ENCODE assay signal across 17 cellular contexts in genomic region chr17:62017496-62017895, GRCh38. TPM values are rescaled to one million over a fixed set of nuclear protein-coding genes. Genes with fewer than 3 reads are reported as not detected.
DNase-seq lines count a peak whose midpoint lies in the region; ATAC-seq, FAIRE-seq and TF ChIP-seq lines count a peak whose summit lies in the region.
"Had no signal": no experiment of that assay in that cellular context is flagged by ENCODE, and none has a peak within 500 bp of the region (broad histone marks: within the 10 kb centered on the region; RNA-seq: fewer than 3 reads in every experiment).

No MANE protein-coding gene starts in this region.

- no peak overlapping the region for H3K4me3 Mint-ChIP-seq in HFFc6
- no peak overlapping the region for H3K4me3 Mint-ChIP-seq in natural killer cell treated with Interleukin-12 subunit alpha and Interleukin-12 subunit beta and Interleukin-15 and Interleukin-18, amount 100 ng/mL, for 72 hours
- H3K4me3 Mint-ChIP-seq: activated naive CD8-positive, alpha-beta T cell treated with anti-CD3 and anti-CD28 coated beads, Interleukin-2, amount 10 ng/mL, durations not matched to agents 7 days and 5 days; naive thymus-derived CD4-positive, alpha-beta T cell; stimulated activated memory B cell treated with anti-CD40 and anti-IgM and Interleukin-4, amounts not matched to agents 10 μg/mL and 1 μg/mL and 100 μg/mL, for 72 hours had no signal

- no peaks in the 10 kb centered on the region for H3K9me3 Mint-ChIP-seq in HFFc6
- H3K9me3 Mint-ChIP-seq in natural killer cell treated with Interleukin-12 subunit alpha and Interleukin-12 subunit beta and Interleukin-15 and Interleukin-18, amount 100 ng/mL, for 72 hours, result no peaks in the 10 kb centered on the region
- H3K9me3 Mint-ChIP-seq: activated naive CD8-positive, alpha-beta T cell treated with anti-CD3 and anti-CD28 coated beads, Interleukin-2, amount 10 ng/mL, durations not matched to agents 7 days and 5 days; naive thymus-derived CD4-positive, alpha-beta T cell; stimulated activated memory B cell treated with anti-CD40 and anti-IgM and Interleukin-4, amounts not matched to agents 10 μg/mL and 1 μg/mL and 100 μg/mL, for 72 hours had no signal

- H3K27ac Mint-ChIP-seq in HFFc6, result peak overlapping the region; percentile 29; the same call in 1 of the 2 replicates
- H3K27ac Mint-ChIP-seq in natural killer cell treated with Interleukin-12 subunit alpha and Interleukin-12 subunit beta and Interleukin-15 and Interleukin-18, amount 100 ng/mL, for 72 hours, result no peak overlapping the region
- H3K27ac Mint-ChIP-seq: activated naive CD8-positive, alpha-beta T cell treated with anti-CD3 and anti-CD28 coated beads, Interleukin-2, amount 10 ng/mL, durations not matched to agents 7 days and 5 days; naive thymus-derived CD4-positive, alpha-beta T cell; stimulated activated memory B cell treated with anti-CD40 and anti-IgM and Interleukin-4, amounts not matched to agents 10 μg/mL and 1 μg/mL and 100 μg/mL, for 72 hours had no signal

- no peaks in the 10 kb centered on the region for H3K27me3 ChIP-seq in adipocyte (replicated peaks; ENCODE audit: control insufficient read depth, insufficient read depth, low read length)
- H3K27me3 ChIP-seq: tibial nerve had no signal

- FAIRE-seq in D721Med (lab: Jason Lieb, UNC), result no peak

- DNase-seq in HFFc6 (peak; percentile 34), adipocyte (ENCODE audit: low read depth) (peak; percentile 44), fibroblast of mammary gland (ENCODE audit: low read depth) (peak; percentile 56), stromal cell of bone marrow (ENCODE audit: low read depth) (peak; percentile 25), D721Med (ENCODE audit: insufficient read length, low spot score) (no peak)
- no peak for DNase-seq in stimulated activated naive CD8-positive, alpha-beta T cell treated with anti-CD3 and anti-CD28 coated beads, Interleukin-15, Interleukin-2, amounts not matched to agents 100 U/mL and 50 U/mL, for 24 hours
- DNase-seq in natural killer cell treated with Interleukin-12 subunit alpha and Interleukin-12 subunit beta and Interleukin-15 and Interleukin-18, amount 100 ng/mL, for 72 hours (ENCODE audit: low spot score), result no peak
- DNase-seq: activated CD4-positive, alpha-beta T cell treated with anti-CD3 and anti-CD28 coated beads, Interleukin-2, amount 50 U/mL, for 4 hours; activated naive CD8-positive, alpha-beta T cell treated with anti-CD3 and anti-CD28 coated beads, Interleukin-2, amount 10 ng/mL, durations not matched to agents 7 days and 5 days; H7; islet precursor cell; naive thymus-derived CD4-positive, alpha-beta T cell; NCI-H1105; stimulated activated CD4-positive, alpha-beta T cell treated with anti-CD3 and anti-CD28 coated beads, Interleukin-12 subunit alpha, Interleukin-12 subunit beta, amount 100 ng/mL, for 4 hours had no signal

- peaks cover 51% of the 10 kb centered on the region for H3K36me3 ChIP-seq in adipocyte (ENCODE audit: control insufficient read depth, insufficient read depth, low read length, severe bottlenecking)
- H3K36me3 ChIP-seq: prostate gland had no signal

- peaks cover 11% of the 10 kb centered on the region for H3K4me1 ChIP-seq in adipocyte (ENCODE audit: control insufficient read depth, insufficient read depth, low read length)
- H3K4me1 ChIP-seq: prostate gland had no signal

- TF ChIP-seq CTCF in HFFc6 (IDR thresholded peaks at IDR 0.05) (no peak), fibroblast of mammary gland (conservative IDR thresholded peaks at IDR 0.05; ENCODE audit: control insufficient read depth, insufficient read depth, low read depth, low read length) (no peak), D721Med (IDR thresholded peaks at IDR 0.05; ENCODE audit: insufficient read depth, missing control alignments) (no peak)

- H3K4me1 Mint-ChIP-seq in HFFc6 (ENCODE audit: low read depth), result peaks cover 20% of the 10 kb centered on the region
- H3K4me1 Mint-ChIP-seq in natural killer cell treated with Interleukin-12 subunit alpha and Interleukin-12 subunit beta and Interleukin-15 and Interleukin-18, amount 100 ng/mL, for 72 hours (ENCODE audit: low read depth in 2 of 2), result no peaks in the 10 kb centered on the region
- H3K4me1 Mint-ChIP-seq: activated naive CD8-positive, alpha-beta T cell treated with anti-CD3 and anti-CD28 coated beads, Interleukin-2, amount 10 ng/mL, durations not matched to agents 7 days and 5 days; stimulated activated memory B cell treated with anti-CD40 and anti-IgM and Interleukin-4, amounts not matched to agents 10 μg/mL and 1 μg/mL and 100 μg/mL, for 72 hours had no signal

- H3K4me3 ChIP-seq in adipocyte (ENCODE audit: low read length) (no peak overlapping the region), fibroblast of mammary gland (ENCODE audit: control insufficient read depth, low read depth, low read length) (no peak overlapping the region)
- H3K4me3 ChIP-seq: prostate gland, tibial nerve had no signal

- no peak for ATAC-seq in stimulated activated naive CD8-positive, alpha-beta T cell treated with anti-CD3 and anti-CD28 coated beads, Interleukin-15, Interleukin-2, amounts not matched to agents 100 U/mL and 50 U/mL, for 24 hours
- ATAC-seq in natural killer cell treated with Interleukin-12 subunit alpha and Interleukin-12 subunit beta and Interleukin-15 and Interleukin-18, amount 100 ng/mL, for 72 hours, result no peak
- ATAC-seq: naive thymus-derived CD4-positive, alpha-beta T cell; stimulated activated memory B cell treated with anti-CD40 and anti-IgM and Interleukin-4, amounts not matched to agents 10 μg/mL and 1 μg/mL and 100 μg/mL, for 72 hours had no signal

- no peaks in the 10 kb centered on the region for H3K27me3 Mint-ChIP-seq in HFFc6 (ENCODE audit: insufficient read depth)
- H3K27me3 Mint-ChIP-seq in natural killer cell treated with Interleukin-12 subunit alpha and Interleukin-12 subunit beta and Interleukin-15 and Interleukin-18, amount 100 ng/mL, for 72 hours, result no peaks in the 10 kb centered on the region
- H3K27me3 Mint-ChIP-seq: activated naive CD8-positive, alpha-beta T cell treated with anti-CD3 and anti-CD28 coated beads, Interleukin-2, amount 10 ng/mL, durations not matched to agents 7 days and 5 days; naive thymus-derived CD4-positive, alpha-beta T cell; stimulated activated memory B cell treated with anti-CD40 and anti-IgM and Interleukin-4, amounts not matched to agents 10 μg/mL and 1 μg/mL and 100 μg/mL, for 72 hours had no signal

- H3K9ac ChIP-seq in adipocyte (ENCODE audit: low read length), result no peak overlapping the region

- H3K9me3 ChIP-seq in adipocyte (ENCODE audit: control insufficient read depth, low read length), result no peaks in the 10 kb centered on the region
- H3K9me3 ChIP-seq: prostate gland, tibial nerve had no signal

- H3K36me3 Mint-ChIP-seq in HFFc6 (ENCODE audit: low read depth), result peaks cover 26% of the 10 kb centered on the region
- peaks cover 6% of the 10 kb centered on the region for H3K36me3 Mint-ChIP-seq in natural killer cell treated with Interleukin-12 subunit alpha and Interleukin-12 subunit beta and Interleukin-15 and Interleukin-18, amount 100 ng/mL, for 72 hours

RNA-seq across cellular contexts. Expression of gene MED13, which starts 47.6 kb away (rescaled TPM):
- total RNA-seq in HFFc6 (2021; fragmentation: NEBNext Ultra II Directional; extraction: Animal tissue kit (Norgen Biotek cat#: 25700)), result 10 to 100 TPM; 29.0 to 40.5 (median 33.6) TPM
- total RNA-seq in natural killer cell treated with Interleukin-12 subunit alpha and Interleukin-12 subunit beta and Interleukin-15 and Interleukin-18, amount 100 ng/mL, for 72 hours, result 100 to 1,000 TPM in 1 of 2 donors, 10 to 100 TPM in 1; 75.8 to 129 TPM

Comparison
In these comparisons a context has a peak if more than half of its experiments do, and no peak if none do; other contexts are left out.
1. DNase-seq: peak in HFFc6 (single experiment), adipocyte (single experiment), fibroblast of mammary gland (single experiment) and stromal cell of bone marrow (single experiment); none in stimulated activated naive CD8-positive, alpha-beta T cell treated with anti-CD3 and anti-CD28 coated beads, Interleukin-15, Interleukin-2, amounts not matched to agents 100 U/mL and 50 U/mL, for 24 hours (single experiment), natural killer cell treated with Interleukin-12 subunit alpha and Interleukin-12 subunit beta and Interleukin-15 and Interleukin-18, amount 100 ng/mL, for 72 hours (single experiment) and D721Med (single experiment).